17 cellular contexts compared by ENCODE assay signal in genomic region chrX:68997461-68997860, GRCh38.
"Had no signal": no experiment of that assay in that cellular context is flagged by ENCODE, and none has a peak within 500 bp of the region (broad histone marks: within the 10 kb centered on the region; RNA-seq: fewer than 3 reads in every experiment).

No MANE protein-coding gene starts in this region.

- H3K9ac ChIP-seq: SK-N-SH had no signal

- H3K36me3 ChIP-seq: ascending aorta, esophagus squamous epithelium, neutrophil, right lobe of liver, upper lobe of right lung had no signal

- H3K27ac Mint-ChIP-seq: naive thymus-derived CD8-positive, alpha-beta T cell; progenitor cell of endocrine pancreas; stimulated activated naive CD8-positive, alpha-beta T cell treated with anti-CD3 and anti-CD28 coated beads, Interleukin-15, Interleukin-2, amounts not matched to agents 100 ng/mL and 50 ng/mL, for 24 hours; T-cell had no signal

- H3K9me3 Mint-ChIP-seq: naive thymus-derived CD8-positive, alpha-beta T cell; stimulated activated naive CD8-positive, alpha-beta T cell treated with anti-CD3 and anti-CD28 coated beads, Interleukin-15, Interleukin-2, amounts not matched to agents 100 ng/mL and 50 ng/mL, for 24 hours; T-cell had no signal

- H3K4me1 ChIP-seq: right lobe of liver, upper lobe of right lung had no signal

- H3K4me3 ChIP-seq: ascending aorta, esophagus squamous epithelium, mucosa of descending colon, right lobe of liver, upper lobe of right lung had no signal

- H3K4me3 Mint-ChIP-seq: naive thymus-derived CD8-positive, alpha-beta T cell; stimulated activated naive CD8-positive, alpha-beta T cell treated with anti-CD3 and anti-CD28 coated beads, Interleukin-15, Interleukin-2, amounts not matched to agents 100 ng/mL and 50 ng/mL, for 24 hours; T-cell had no signal

- H3K36me3 Mint-ChIP-seq: naive thymus-derived CD8-positive, alpha-beta T cell; T-cell had no signal

- ATAC-seq: activated CD4-positive, CD25-positive, alpha-beta regulatory T cell treated with anti-CD3 and anti-CD28 coated beads, Interleukin-2, amount 50 U/mL, for 24 hours; foreskin keratinocyte; mucosa of descending colon; naive thymus-derived CD8-positive, alpha-beta T cell; T-cell had no signal

- DNase-seq: activated CD4-positive, alpha-beta T cell treated with anti-CD3 and anti-CD28 coated beads, Interleukin-2, amount 50 U/mL, for 4 hours; activated naive CD4-positive, alpha-beta T cell treated with Interleukin-2 at 50 U/mL for 16 hours; activated T-cell treated with anti-CD3 and anti-CD28 coated beads for 4 hours; esophagus squamous epithelium; foreskin keratinocyte; naive thymus-derived CD8-positive, alpha-beta T cell; right lobe of liver; SK-N-SH; T-cell; T1000; upper lobe of right lung had no signal

- H3K27ac ChIP-seq: ascending aorta, neutrophil, right lobe of liver, upper lobe of right lung had no signal

- H3K27me3 Mint-ChIP-seq: naive thymus-derived CD8-positive, alpha-beta T cell; progenitor cell of endocrine pancreas had no signal

- H3K4me2 ChIP-seq: SK-N-SH had no signal

- H3K4me1 Mint-ChIP-seq: T-cell had no signal

- H3K27me3 ChIP-seq: ascending aorta, esophagus squamous epithelium, foreskin keratinocyte, neutrophil, right lobe of liver, upper lobe of right lung had no signal

- H3K9me3 ChIP-seq: ascending aorta, esophagus squamous epithelium, mucosa of descending colon, neutrophil, right lobe of liver, SK-N-SH, upper lobe of right lung had no signal
